In the genomic region with DNA sequence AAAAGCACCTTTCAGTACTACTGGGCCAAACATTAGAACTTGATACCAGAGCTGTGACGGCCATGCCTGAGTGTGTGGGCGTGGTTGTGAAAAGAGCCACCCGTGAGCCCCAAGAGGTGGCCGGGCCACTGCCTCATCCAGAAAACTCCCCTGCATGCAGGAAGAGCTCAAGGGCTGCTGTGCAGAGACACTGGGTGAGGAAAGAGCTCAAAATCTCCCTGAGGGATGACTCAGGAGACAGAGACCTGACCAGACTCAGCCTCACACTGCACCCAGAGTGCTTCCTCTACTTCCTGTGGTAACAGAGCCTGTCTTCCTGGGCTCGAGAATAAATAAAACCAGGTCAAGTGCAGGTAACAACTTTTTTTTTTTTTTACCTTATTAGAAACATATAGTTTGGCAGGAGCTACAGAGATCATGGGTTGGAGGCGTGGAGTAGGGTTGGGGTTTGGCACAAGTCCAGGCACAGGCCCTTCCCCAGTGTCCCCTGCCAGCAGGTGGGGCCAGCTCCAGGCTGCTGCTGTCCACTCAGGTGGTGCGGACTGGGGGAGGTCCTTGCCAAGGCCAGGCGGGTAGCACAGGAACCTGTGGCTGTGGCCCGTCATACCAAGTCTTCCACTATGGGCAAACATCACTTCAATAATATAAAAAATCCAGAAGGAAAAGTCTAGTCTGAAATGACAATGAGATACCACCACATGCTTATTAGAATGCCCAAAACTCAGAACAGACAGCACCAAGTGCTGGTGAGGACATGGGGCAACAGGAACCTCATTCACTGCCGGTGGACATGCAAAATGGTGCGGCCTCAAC, we compare ENCODE assay signal across 8 cellular contexts. TPM values are rescaled to one million over a fixed set of nuclear protein-coding genes. Genes with fewer than 3 reads are reported as not detected.
A peak's percentile ranks its signal among the peaks of the same experiment; 100 is the strongest.
DNase-seq lines count a peak whose midpoint lies in the region; ATAC-seq and TF ChIP-seq lines count a peak whose summit lies in the region.

No MANE protein-coding gene starts in this region.

- H3K9me3 ChIP-seq in T-helper 17 cell (ENCODE audit: control insufficient read depth, low read length, poor library complexity, severe bottlenecking) (no peaks in the 10 kb centered on the region), body of pancreas (no peaks in the 10 kb centered on the region)

- no peaks in the 10 kb centered on the region for H3K9me3 Mint-ChIP-seq in natural killer cell

- no peak for TF ChIP-seq POLR2A in body of pancreas (IDR thresholded peaks at IDR 0.05)

- peaks cover 76% of the 10 kb centered on the region for H3K4me1 ChIP-seq in body of pancreas

- TF ChIP-seq CTCF in body of pancreas (IDR thresholded peaks at IDR 0.05): peak in 3 of 7 experiments; percentile 21 to 35 (median 35)
- TF ChIP-seq CTCF in natural killer cell (IDR thresholded peaks at IDR 0.05): no peak

- ATAC-seq in HG02610 (IDR thresholded peaks at IDR 0.05; ENCODE audit: unreplicated experiment) (peak; percentile 70), T-helper 17 cell (peak; percentile 95), body of pancreas (peak; percentile 72), natural killer cell (peak; percentile 84 to 93 (median 88)), HG02970 (IDR thresholded peaks at IDR 0.05; ENCODE audit: low FRiP score, unreplicated experiment) (no peak)

- no peaks in the 10 kb centered on the region for H3K27me3 ChIP-seq in body of pancreas

- WGBS in body of pancreas, 2 donors: 30 to 45% methylated on average over 9 to 11 of the region's 11 CpGs

- H3K27ac ChIP-seq in body of pancreas: peak overlapping the region in 3 of 4 donors; percentile 12 to 30 (median 20)

- intact Hi-C loops in body of pancreas (cut with DNase I): no loop called here
- intact Hi-C loops in natural killer cell (cut with micrococcal nuclease): loop anchor here (1.0 to 2.0 kb wide), 2 partner anchors 18 to 26 kb away; a partner anchor contains a TSS

- H3K36me3 ChIP-seq in body of pancreas (replicated peaks in 1 of 2; ENCODE audit: insufficient read depth in 1 of 2, low read depth in 2 of 2): no peaks in the 10 kb centered on the region

- H3K4me3 ChIP-seq in body of pancreas: no peak overlapping the region

- H3K4me1 Mint-ChIP-seq in T-helper 17 cell (peaks cover 65% of the 10 kb centered on the region), natural killer cell (peaks cover 66 to 69% of the 10 kb centered on the region in 2 donors)

- H3K4me3 Mint-ChIP-seq in T-helper 17 cell (peak overlapping the region; percentile 85), natural killer cell (peak overlapping the region; percentile 80)

- H3K27ac Mint-ChIP-seq in T-helper 17 cell (peak overlapping the region; percentile 98), natural killer cell (peak overlapping the region; percentile 92 to 93)

- H3K36me3 Mint-ChIP-seq in T-helper 17 cell (ENCODE audit: low read depth) (no peaks in the 10 kb centered on the region), natural killer cell (no peaks in the 10 kb centered on the region)

- DNase-seq in AML-193 (lab: John Stamatoyannopoulos, UW) (peak; percentile 86 to 90), T-helper 17 cell (peak; percentile 59 to 78 (median 63)), body of pancreas (peak; percentile 78 to 93 (median 89)), natural killer cell (peak; percentile 70), NCI-H146 treated with DMSO at 0.1 percent for 48 hours (lab: John Stamatoyannopoulos, UW; ENCODE audit: unreplicated experiment) (no peak), germinal center (ENCODE audit: low spot score) (no peak)

- H3K27me3 Mint-ChIP-seq in T-helper 17 cell: no peaks in the 10 kb centered on the region
- H3K27me3 Mint-ChIP-seq in natural killer cell (ENCODE audit: low read depth in 2 of 2): no peaks in the 10 kb centered on the region

RNA-seq across cellular contexts. Expression of a gene that starts 25.5 kb away (rescaled TPM):
- total RNA-seq in T-helper 17 cell (10 to 100 TPM; 51.0 to 62.8 TPM), body of pancreas (10 to 100 TPM; 12.5 to 14.2 TPM), natural killer cell (10 to 100 TPM; 61.1 to 64.3 (median 63.8) TPM)

RNA-seq across cellular contexts. Expression of a gene that starts 47.0 kb away (rescaled TPM):
- total RNA-seq in T-helper 17 cell (100 to 1,000 TPM; 149 to 186 TPM), body of pancreas (100 to 1,000 TPM; 235 to 247 TPM), natural killer cell (100 to 1,000 TPM; 149 to 179 (median 162) TPM)

RNA-seq across cellular contexts. Expression of a gene that starts 58.4 kb away (rescaled TPM):
- total RNA-seq in T-helper 17 cell (10 to 100 TPM; 37.6 to 39.6 TPM), body of pancreas (10 to 100 TPM; 52.7 to 72.8 TPM), natural killer cell (10 to 100 TPM; 39.7 to 53.6 (median 40.1) TPM)

Comparison
In these comparisons a context has a peak if more than half of its experiments do, and no peak if none do; other contexts are left out.
1. DNase-seq: peak in AML-193 (2 of 2), T-helper 17 cell (3 of 3), body of pancreas (4 of 4) and natural killer cell (single experiment); none in NCI-H146 treated with DMSO at 0.1 percent for 48 hours (single experiment) and germinal center (single experiment).